Comparison of ENCODE assay signal across 8 cellular contexts in genomic region chr1:52055066-52055853, GRCh38. TPM values are rescaled to one million over a fixed set of nuclear protein-coding genes. Genes with fewer than 3 reads are reported as not detected.
DNase-seq lines count a peak whose midpoint lies in the region; ATAC-seq and TF ChIP-seq lines count a peak whose summit lies in the region.

Gene TXNDC12 (minus strand): TSS chr1:52055191. CDS start chr1:52055096, 95 bp downstream.

- peaks cover 85% of the 10 kb centered on the region for H3K79me2 ChIP-seq in PC-3 (ENCODE audit: low read length)

- H3K4me1 Mint-ChIP-seq in Calu3 (ENCODE audit: low read depth, unreplicated experiment) = peaks cover 40% of the 10 kb centered on the region

- peak within 1 kb of the TSS; percentile 83 for H3K27ac Mint-ChIP-seq in Calu3 (ENCODE audit: unreplicated experiment)

- H3K4me2 ChIP-seq in PC-3 (ENCODE audit: low read length) = peak within 1 kb of the TSS; percentile 99

- no peaks in the 10 kb centered on the region for H3F3A ChIP-seq in PC-3 (ENCODE audit: low read length, unreplicated experiment)

- H3K9me3 Mint-ChIP-seq in Calu3 (ENCODE audit: low read depth, unreplicated experiment) = no peaks in the 10 kb centered on the region

- no peak for TF ChIP-seq RAD21 in Ishikawa (IDR thresholded peaks at IDR 0.05; ENCODE audit: low read depth)

- H3K27me3 Mint-ChIP-seq in Calu3 (ENCODE audit: unreplicated experiment) = no peaks in the 10 kb centered on the region

- H3K9me3 ChIP-seq in PC-3 (ENCODE audit: low read length) (no peaks in the 10 kb centered on the region), mononuclear cell (ENCODE audit: low read depth, low read length) (no peaks in the 10 kb centered on the region)

- DNase-seq in Calu3 (peak; percentile 87), PC-3 (peak; percentile 90), activated T-cell treated with anti-CD3 and anti-CD28 coated beads for 48 hours (ENCODE audit: low read depth) (peak; percentile 55), epithelial cell of prostate (ENCODE audit: low read depth, low spot score) (peak; percentile 64)
- DNase-seq in stimulated activated CD8-positive, alpha-beta memory T cell treated with anti-CD3 and anti-CD28 coated beads, Interleukin-4, amount 100 ng/mL, for 4 hours (ENCODE audit: low read depth in 2 of 2, low spot score in 1 of 2) = peak; percentile 11 to 30

- ATAC-seq in GM21515 (IDR thresholded peaks at IDR 0.05; ENCODE audit: unreplicated experiment) = peak; percentile 43
- peak; percentile 76 for ATAC-seq in PC-3

- peaks cover 5% of the 10 kb centered on the region; the same call in 1 of the 2 replicates for H3K36me3 ChIP-seq in PC-3 (ENCODE audit: low read depth, low read length)

- no peaks in the 10 kb centered on the region for H3K27me3 ChIP-seq in PC-3 (ENCODE audit: low read length)
- no peaks in the 10 kb centered on the region for H3K27me3 ChIP-seq in mononuclear cell (ENCODE audit: insufficient read depth, low read length)

- peak within 1 kb of the TSS; percentile 92 for H2AFZ ChIP-seq in PC-3 (ENCODE audit: low read length)

- H3K4me1 ChIP-seq in PC-3 (ENCODE audit: insufficient read depth, low read length) (peaks cover 33% of the 10 kb centered on the region), mononuclear cell (ENCODE audit: insufficient read depth, low read length) (peaks cover 29% of the 10 kb centered on the region)

- POLR2A ChIA-PET in PC-3 (lab: Charles Lee; ENCODE audit: unreplicated experiment) = interaction anchor here (0.6 to 0.7 kb wide), 4 partner anchors 21 to 641 kb away, joined by 3 to 6 read pairs (median 4); no protein-coding TSS in a partner anchor

- H3K9me2 ChIP-seq in PC-3 (replicated peaks; ENCODE audit: low read length) = no peaks in the 10 kb centered on the region

- peak within 1 kb of the TSS; percentile 93 for H3K4me3 Mint-ChIP-seq in Calu3 (ENCODE audit: low read depth, unreplicated experiment)

- CTCF ChIA-PET in Calu3 (lab: Charles Lee) (interaction anchor here (0.6 to 0.8 kb wide), 3 partner anchors 22 to 812 kb away, joined by 3 to 5 read pairs (median 4); partner anchors contain the start of gene KTI12), PC-3 (lab: Charles Lee) (no interaction called here)

- intact Hi-C loops in Calu3 (cut with micrococcal nuclease; ENCODE audit: unreplicated experiment) = loop anchor here (1.0 kb wide), 1 partner anchor 22 kb away; the partner anchor contains the start of gene KTI12
- intact Hi-C loops in PC-3 (cut with micrococcal nuclease) = loop anchor here (5.0 to 10.0 kb wide), 2 partner anchors 312 to 1120 kb away; partner anchors contain the start of gene CC2D1B

- H4K20me1 ChIP-seq in PC-3 (ENCODE audit: low read length) = peaks cover 30% of the 10 kb centered on the region; the same call in 1 of the 2 replicates

- H3K27ac ChIP-seq in PC-3 (ENCODE audit: low read length) (peak within 1 kb of the TSS; percentile 60), epithelial cell of prostate (peak within 1 kb of the TSS; percentile 98)

- BruUV-seq in Calu3 (replicated peaks; lab: Mats Ljungman, UMichigan) (no TSS peak), PC-3 (replicated peaks; lab: Mats Ljungman, UMichigan) (TSS peak; percentile 38)

- TF ChIP-seq EP300 in Ishikawa (IDR thresholded peaks at IDR 0.05; ENCODE audit: borderline replicate concordance) = no peak

- peak within 1 kb of the TSS; percentile 93 for H3K4me3 ChIP-seq in PC-3 (ENCODE audit: low read length)
- peak within 1 kb of the TSS; percentile 92 for H3K4me3 ChIP-seq in mononuclear cell (ENCODE audit: low read length)

- TF ChIP-seq CTCF in Calu3 (IDR thresholded peaks at IDR 0.05; ENCODE audit: unreplicated experiment) (no peak), PC-3 (conservative IDR thresholded peaks at IDR 0.05; ENCODE audit: low read depth, low read length) (no peak)

- H3K9ac ChIP-seq in PC-3 (ENCODE audit: low read length) = peak within 1 kb of the TSS; percentile 91

- H3K36me3 Mint-ChIP-seq in Calu3 (ENCODE audit: insufficient read depth, unreplicated experiment) = peaks cover 79% of the 10 kb centered on the region

TF ChIP-seq in Ishikawa, 13 proteins besides CTCF, POLR2A, EP300 and RAD21:
- TF ChIP-seq EGR1 (IDR thresholded peaks at IDR 0.05) = no peak; the same call in 1 of the 2 replicates
- no peak for TF ChIP-seq USF1 (IDR thresholded peaks at IDR 0.05)
- no peak for TF ChIP-seq REST (IDR thresholded peaks at IDR 0.05; ENCODE audit: low read depth)
- no peak for TF ChIP-seq TEAD4 (IDR thresholded peaks at IDR 0.05)
- TF ChIP-seq TAF1 (IDR thresholded peaks at IDR 0.05; ENCODE audit: low read depth) = peak; percentile 82
- TF ChIP-seq MAX (IDR thresholded peaks at IDR 0.05) = peak; percentile 77
- TF ChIP-seq CEBPB (IDR thresholded peaks at IDR 0.05) = peak; percentile 88
- TF ChIP-seq FOXM1 (IDR thresholded peaks at IDR 0.05; ENCODE audit: borderline replicate concordance, low read depth) = 0 out of 2 replicates have a peak, but pooled peaks have one; percentile 12
- TF ChIP-seq CREB1 (IDR thresholded peaks at IDR 0.05; ENCODE audit: low read depth) = peak; percentile 74
- no peak for TF ChIP-seq YY1 (IDR thresholded peaks at IDR 0.05; ENCODE audit: low read depth)
- no peak for TF ChIP-seq NFIC (IDR thresholded peaks at IDR 0.05)
- peak; percentile 32; the same call in 1 of the 2 replicates for TF ChIP-seq TCF12 (IDR thresholded peaks at IDR 0.05; ENCODE audit: low read depth)
- no peak for TF ChIP-seq ZBTB7A (IDR thresholded peaks at IDR 0.05; ENCODE audit: low read depth)

RNA-seq across cellular contexts. Expression of gene TXNDC12, which starts in this region (rescaled TPM):
- 51.6 and 68.9 TPM in 2 replicates for total RNA-seq in Calu3 (2022)
- total RNA-seq in PC-3 (2014; rRNA removed) = 28.6 and 36.8 TPM in 2 replicates
- 24.7 TPM for total RNA-seq in mononuclear cell

Comparison
In these comparisons a context has a peak if more than half of its experiments do, and no peak if none do; other contexts are left out.
1. Peak in every context shown above with its lines: DNase-seq, ATAC-seq, H3K4me3 ChIP-seq and H3K27ac ChIP-seq.
2. DNase-seq: peak in every context shown above with its lines; median percentile 90 in PC-3; 87 in Calu3; 64 in epithelial cell of prostate; 55 in activated T-cell treated with anti-CD3 and anti-CD28 coated beads for 48 hours; 20 in stimulated activated CD8-positive, alpha-beta memory T cell treated with anti-CD3 and anti-CD28 coated beads, Interleukin-4, amount 100 ng/mL, for 4 hours.